ENCODE assay signal across 9 cellular contexts in genomic region chr7:112510743-112511110, GRCh38. TPM values are rescaled to one million over a fixed set of nuclear protein-coding genes. Genes with fewer than 3 reads are reported as not detected.
"Had no signal": no experiment of that assay in that cellular context is flagged by ENCODE, and none has a peak within 500 bp of the region (broad histone marks: within the 10 kb centered on the region; RNA-seq: fewer than 3 reads in every experiment).

No MANE protein-coding gene starts in this region.

- H3K27ac Mint-ChIP-seq: activated CD8-positive, alpha-beta T cell treated with anti-CD3 and anti-CD28 coated beads for 36 hours; memory B cell; naive thymus-derived CD8-positive, alpha-beta T cell had no signal

- DNase-seq: activated naive CD4-positive, alpha-beta T cell treated with Interleukin-2 at 50 U/mL for 16 hours; left ventricle myocardium inferior; naive thymus-derived CD8-positive, alpha-beta T cell; stimulated activated CD4-positive, alpha-beta T cell treated with anti-CD3 and anti-CD28 coated beads, Interleukin-12 subunit alpha, Interleukin-12 subunit beta, amount 100 ng/mL, for 4 hours; stimulated activated naive CD4-positive, alpha-beta T cell; transverse colon had no signal

- ATAC-seq: naive thymus-derived CD8-positive, alpha-beta T cell had no signal

- H3K36me3 Mint-ChIP-seq: memory B cell; naive thymus-derived CD8-positive, alpha-beta T cell had no signal

- H3K4me1 Mint-ChIP-seq: memory B cell; naive thymus-derived CD8-positive, alpha-beta T cell had no signal

- H3K9me3 Mint-ChIP-seq: activated CD8-positive, alpha-beta T cell treated with anti-CD3 and anti-CD28 coated beads for 36 hours; memory B cell; naive thymus-derived CD8-positive, alpha-beta T cell had no signal

- H3K4me3 Mint-ChIP-seq: activated CD8-positive, alpha-beta T cell treated with anti-CD3 and anti-CD28 coated beads for 36 hours; memory B cell; naive thymus-derived CD8-positive, alpha-beta T cell had no signal

RNA-seq across cellular contexts. Expression of gene LSMEM1, which starts 29.9 kb away (rescaled TPM):
- total RNA-seq: ascending aorta had no signal
